In genomic region chr12:19546027-19546426, GRCh38 we compare ENCODE assay signal across 15 cellular contexts.
DNase-seq lines count a peak whose midpoint lies in the region; ATAC-seq and TF ChIP-seq lines count a peak whose summit lies in the region.
"Had no signal": no experiment of that assay in that cellular context is flagged by ENCODE, and none has a peak within 500 bp of the region (broad histone marks: within the 10 kb centered on the region; RNA-seq: fewer than 3 reads in every experiment).

No MANE protein-coding gene starts in this region.

- H3K9ac ChIP-seq in SK-N-SH (no peak overlapping the region), endodermal cell (ENCODE audit: extremely low read depth, low read length, poor library complexity, severe bottlenecking) (no peak overlapping the region)

- no peaks in the 10 kb centered on the region for H3K27me3 ChIP-seq in SK-N-SH (ENCODE audit: insufficient read depth)
- H3K27me3 ChIP-seq in vagina = no peaks in the 10 kb centered on the region
- no peaks in the 10 kb centered on the region for H3K27me3 ChIP-seq in endodermal cell (ENCODE audit: control insufficient read depth, insufficient read depth, low read length, poor library complexity, severe bottlenecking)
- H3K27me3 ChIP-seq: ovary had no signal

- WGBS in SK-N-SH (ENCODE audit: low lambda C conversion rate) = 92% methylated on average over 4 of the region's 4 CpGs
- WGBS in endodermal cell (ENCODE audit: insufficient coverage in 1 of 2, insufficient read length in 1 of 2), 2 experiments = 91 to 95% methylated on average over 4 of the region's 4 CpGs

- H4K20me1 ChIP-seq in SK-N-SH (ENCODE audit: insufficient read depth) = no peaks in the 10 kb centered on the region

- no peak overlapping the region for H3K27ac Mint-ChIP-seq in endodermal cell
- H3K27ac Mint-ChIP-seq: activated CD4-positive, alpha-beta T cell treated with anti-CD3 and anti-CD28 coated beads for 36 hours; activated T-helper 1 cell treated with anti-CD3 and anti-CD28 coated beads, Interleukin-12 subunit alpha, Interleukin-12 subunit beta, Interleukin-2, Interleukin-4 antibody, amounts not matched to agents 30 ng/mL and 10 ng/mL and 1 ng/mL, durations not matched to agents 14 hours and 24 hours and 36 hours; T-cell had no signal

- TF ChIP-seq POLR2A in vagina (IDR thresholded peaks at IDR 0.05) = no peak

- H3K36me3 ChIP-seq in SK-N-SH (replicated peaks in 1 of 2; ENCODE audit: control insufficient read depth in 1 of 2, insufficient read depth in 2 of 2, low read length in 1 of 2) (no peaks in the 10 kb centered on the region), vagina (no peaks in the 10 kb centered on the region), endodermal cell (ENCODE audit: control insufficient read depth, insufficient read depth, low read length) (no peaks in the 10 kb centered on the region)
- H3K36me3 ChIP-seq: ovary had no signal

- in situ Hi-C loops in GM13977 (cut with MboI; ENCODE audit: low pct_unique_long_range_greater_than_20kb, low sequenced_read_pairs, unreplicated experiment) = no loop called here

- H3K9me3 ChIP-seq in SK-N-SH (no peaks in the 10 kb centered on the region), vagina (no peaks in the 10 kb centered on the region), endodermal cell (ENCODE audit: control insufficient read depth, low read length) (no peaks in the 10 kb centered on the region)
- H3K9me3 ChIP-seq: ovary had no signal

- H3K36me3 Mint-ChIP-seq in endodermal cell (ENCODE audit: low read depth) = no peaks in the 10 kb centered on the region

- peaks cover 5% of the 10 kb centered on the region for H3F3A ChIP-seq in SK-N-SH (replicated peaks; ENCODE audit: insufficient read depth)

- no peak for ATAC-seq in SK-N-SH treated with all-trans-retinoic acid at 6 μM for 48 hours
- ATAC-seq in omental fat pad (ENCODE audit: low FRiP score) = peak; percentile 76
- ATAC-seq: activated CD4-positive, alpha-beta T cell treated with anti-CD3 and anti-CD28 coated beads for 36 hours; left colon; T-cell had no signal

- H3K79me2 ChIP-seq in SK-N-SH (ENCODE audit: insufficient read depth) = no peaks in the 10 kb centered on the region

- no peaks in the 10 kb centered on the region for H3K9me3 Mint-ChIP-seq in endodermal cell
- H3K9me3 Mint-ChIP-seq: activated T-helper 1 cell treated with anti-CD3 and anti-CD28 coated beads, Interleukin-12 subunit alpha, Interleukin-12 subunit beta, Interleukin-2, Interleukin-4 antibody, amounts not matched to agents 30 ng/mL and 10 ng/mL and 1 ng/mL, durations not matched to agents 14 hours and 24 hours and 36 hours; T-cell had no signal

- intact Hi-C loops in vagina (cut with DNase I) = no loop called here

- H3K27me3 Mint-ChIP-seq in endodermal cell (ENCODE audit: insufficient read depth) = no peaks in the 10 kb centered on the region
- H3K27me3 Mint-ChIP-seq: activated CD4-positive, alpha-beta T cell treated with anti-CD3 and anti-CD28 coated beads for 36 hours; T-cell had no signal

- TF ChIP-seq CTCF in SK-N-SH (IDR thresholded peaks at IDR 0.05) (no peak), omental fat pad (IDR thresholded peaks at IDR 0.05) (no peak), vagina (IDR thresholded peaks at IDR 0.05) (no peak), GM13977 (IDR thresholded peaks at IDR 0.05; ENCODE audit: extremely low read depth, insufficient read depth, missing control alignments) (no peak), endodermal cell (conservative IDR thresholded peaks at IDR 0.05) (no peak)

- DNase-seq in SK-N-SH (no peak), fibroblast of the conjunctiva (ENCODE audit: low read depth) (peak; percentile 32), omental fat pad (ENCODE audit: low spot score) (no peak), vagina (ENCODE audit: extremely low spot score in 2 of 2) (no peak), GM13977 (ENCODE audit: low spot score) (no peak), NK-92 (lab: John Stamatoyannopoulos, UW; ENCODE audit: unreplicated experiment) (no peak), endodermal cell (no peak)
- DNase-seq: 8988T; activated CD4-positive, alpha-beta T cell treated with anti-CD3 and anti-CD28 coated beads for 36 hours; DMS 273 treated with DMSO at 0.1 percent for 48 hours; left colon; T-cell had no signal

- H3K27ac ChIP-seq in SK-N-SH (ENCODE audit: low read depth in 2 of 2, low read length in 1 of 2) = peak overlapping the region; percentile 71 to 84; a peak in 2 of 4 replicates
- H3K27ac ChIP-seq in vagina = peak overlapping the region; percentile 73
- no peak overlapping the region for H3K27ac ChIP-seq in endodermal cell (ENCODE audit: low read depth, low read length)

- H3K4me3 ChIP-seq in SK-N-SH (ENCODE audit: low read depth in 2 of 2, low read length in 1 of 2) (no peak overlapping the region), vagina (peak overlapping the region in 1 of 2 donors; percentile 5), endodermal cell (ENCODE audit: low read length) (no peak overlapping the region)
- H3K4me3 ChIP-seq: ovary had no signal

- no peak for TF ChIP-seq RAD21 in SK-N-SH (IDR thresholded peaks at IDR 0.05; ENCODE audit: low read length)

- no peak overlapping the region for H3K4me2 ChIP-seq in SK-N-SH

- CTCF ChIA-PET in SK-N-SH (lab: Yijun Ruan, JAX) = interaction anchor here (1.5 kb wide), 1 partner anchor 38 kb away, joined by 3 read pairs; no protein-coding TSS in a partner anchor

- H3K4me3 Mint-ChIP-seq in endodermal cell = no peak overlapping the region
- H3K4me3 Mint-ChIP-seq: activated CD4-positive, alpha-beta T cell treated with anti-CD3 and anti-CD28 coated beads for 36 hours; activated T-helper 1 cell treated with anti-CD3 and anti-CD28 coated beads, Interleukin-12 subunit alpha, Interleukin-12 subunit beta, Interleukin-2, Interleukin-4 antibody, amounts not matched to agents 30 ng/mL and 10 ng/mL and 1 ng/mL, durations not matched to agents 14 hours and 24 hours and 36 hours; T-cell had no signal

- no peaks in the 10 kb centered on the region for H3K9me2 ChIP-seq in SK-N-SH

- POLR2A ChIA-PET in SK-N-SH (lab: Yijun Ruan, JAX) = no interaction called here

- H3K4me1 ChIP-seq in SK-N-SH (ENCODE audit: control insufficient read depth in 1 of 2, insufficient read depth in 2 of 2, low read depth in 1 of 2, low read length in 1 of 2) (peaks cover 9 to 15% of the 10 kb centered on the region in 2 experiments), vagina (peaks cover 41% of the 10 kb centered on the region), endodermal cell (ENCODE audit: control insufficient read depth, insufficient read depth, low read length) (no peaks in the 10 kb centered on the region)

- peaks cover 4% of the 10 kb centered on the region for H3K4me1 Mint-ChIP-seq in endodermal cell

- H2AFZ ChIP-seq in SK-N-SH (ENCODE audit: low read depth) = no peak overlapping the region

- TF ChIP-seq EP300 in SK-N-SH (IDR thresholded peaks at IDR 0.05; ENCODE audit: borderline replicate concordance in 1 of 2, low read depth in 1 of 2, low read length in 1 of 2) = no peak

TF ChIP-seq in SK-N-SH, 30 proteins besides CTCF, POLR2A, EP300 and RAD21:
- TF ChIP-seq RFX5 (IDR thresholded peaks at IDR 0.05; ENCODE audit: low read length) (no peak), MXI1 (IDR thresholded peaks at IDR 0.05; ENCODE audit: low read depth, low read length) (no peak), FOXJ3 (CRISPR knock-in tag; IDR thresholded peaks at IDR 0.05) (no peak), TCF12 (IDR thresholded peaks at IDR 0.05) (no peak), NRF1 (IDR thresholded peaks at IDR 0.05; ENCODE audit: low read depth, low read length) (no peak), GABPA (IDR thresholded peaks at IDR 0.05; ENCODE audit: low read depth) (no peak)

TF ChIP-seq in SK-N-SH treated with all-trans-retinoic acid at 6 μM for 48 hours, 23 proteins besides CTCF, POLR2A, EP300 and RAD21 (continues in another document):
- TF ChIP-seq, protein P1, sequence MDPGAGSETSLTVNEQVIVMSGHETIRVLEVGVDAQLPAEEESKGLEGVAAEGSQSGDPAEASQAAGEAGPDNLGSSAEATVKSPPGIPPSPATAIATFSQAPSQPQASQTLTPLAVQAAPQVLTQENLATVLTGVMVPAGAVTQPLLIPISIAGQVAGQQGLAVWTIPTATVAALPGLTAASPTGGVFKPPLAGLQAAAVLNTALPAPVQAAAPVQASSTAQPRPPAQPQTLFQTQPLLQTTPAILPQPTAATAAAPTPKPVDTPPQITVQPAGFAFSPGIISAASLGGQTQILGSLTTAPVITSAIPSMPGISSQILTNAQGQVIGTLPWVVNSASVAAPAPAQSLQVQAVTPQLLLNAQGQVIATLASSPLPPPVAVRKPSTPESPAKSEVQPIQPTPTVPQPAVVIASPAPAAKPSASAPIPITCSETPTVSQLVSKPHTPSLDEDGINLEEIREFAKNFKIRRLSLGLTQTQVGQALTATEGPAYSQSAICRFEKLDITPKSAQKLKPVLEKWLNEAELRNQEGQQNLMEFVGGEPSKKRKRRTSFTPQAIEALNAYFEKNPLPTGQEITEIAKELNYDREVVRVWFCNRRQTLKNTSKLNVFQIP (CRISPR knock-in tag; IDR thresholded peaks at IDR 0.05; ENCODE audit: borderline replicate concordance, low read depth) = no peak
- TF ChIP-seq ZFP3 (CRISPR knock-in tag; IDR thresholded peaks at IDR 0.05) (no peak), SNAI2 (CRISPR knock-in tag; IDR thresholded peaks at IDR 0.05) (no peak), CSDC2 (CRISPR knock-in tag; IDR thresholded peaks at IDR 0.05) (no peak), ZNF70 (CRISPR knock-in tag; IDR thresholded peaks at IDR 0.05) (no peak), ISL1 (CRISPR knock-in tag; IDR thresholded peaks at IDR 0.05) (no peak), RARB (CRISPR knock-in tag; IDR thresholded peaks at IDR 0.05) (no peak), GLIS3 (CRISPR knock-in tag; IDR thresholded peaks at IDR 0.05) (no peak), OSR1 (CRISPR knock-in tag; IDR thresholded peaks at IDR 0.05) (no peak), BACH2 (CRISPR knock-in tag; IDR thresholded peaks at IDR 0.05; ENCODE audit: borderline replicate concordance) (no peak), ESRRG (CRISPR knock-in tag; IDR thresholded peaks at IDR 0.05) (no peak), PPARA (CRISPR knock-in tag; IDR thresholded peaks at IDR 0.05; ENCODE audit: borderline replicate concordance) (no peak), ARNTL (CRISPR knock-in tag; IDR thresholded peaks at IDR 0.05; ENCODE audit: borderline replicate concordance, low read depth) (no peak), TCF4 (CRISPR knock-in tag; IDR thresholded peaks at IDR 0.05; ENCODE audit: borderline replicate concordance) (no peak), ZFP30 (CRISPR knock-in tag; IDR thresholded peaks at IDR 0.05) (no peak)
